Comparison of ENCODE assay signal across 1 cellular context in genomic region chr7:13990984-13991790, GRCh38.
TF ChIP-seq lines count a peak whose summit lies in the region.

No MANE protein-coding gene starts in this region.

TF ChIP-seq in IMR-90, 13 proteins besides CTCF, POLR2A, EP300 and RAD21:
- TF ChIP-seq BHLHE40 (IDR thresholded peaks at IDR 0.05; ENCODE audit: low read depth, low read length) (no peak; the same call in 1 of the 2 replicates), FOS (IDR thresholded peaks at IDR 0.05; ENCODE audit: low read depth, low read length) (no peak), USF2 (IDR thresholded peaks at IDR 0.05; ENCODE audit: low read depth, low read length) (peak; percentile 97), RFX5 (IDR thresholded peaks at IDR 0.05; ENCODE audit: low read depth, low read length) (0 out of 2 replicates have a peak, but pooled peaks have one; percentile 28), MAZ (IDR thresholded peaks at IDR 0.05; ENCODE audit: borderline replicate concordance, low read depth, low read length) (peak; percentile 71; the same call in 1 of the 2 replicates), MAFK (IDR thresholded peaks at IDR 0.05; ENCODE audit: low read depth, low read length) (peak; percentile 52), SMC3 (IDR thresholded peaks at IDR 0.05; ENCODE audit: low read depth, low read length) (0 out of 2 replicates have a peak, but pooled peaks have one; percentile 9), ELK1 (IDR thresholded peaks at IDR 0.05; ENCODE audit: borderline replicate concordance, low read depth, low read length) (no peak), CHD1 (IDR thresholded peaks at IDR 0.05; ENCODE audit: low read depth, low read length) (no peak), RCOR1 (IDR thresholded peaks at IDR 0.05; ENCODE audit: insufficient replicate concordance, low read length) (no peak), NFE2L2 (IDR thresholded peaks at IDR 0.05; ENCODE audit: low read depth, low read length) (no peak), CEBPB (IDR thresholded peaks at IDR 0.05; ENCODE audit: low read depth, low read length) (peak; percentile 58), MXI1 (IDR thresholded peaks at IDR 0.05; ENCODE audit: borderline replicate concordance, low read depth, low read length) (peak; percentile 43; the same call in 1 of the 2 replicates)
